Comparison of ENCODE assay signal across 8 cellular contexts in the genomic region with DNA sequence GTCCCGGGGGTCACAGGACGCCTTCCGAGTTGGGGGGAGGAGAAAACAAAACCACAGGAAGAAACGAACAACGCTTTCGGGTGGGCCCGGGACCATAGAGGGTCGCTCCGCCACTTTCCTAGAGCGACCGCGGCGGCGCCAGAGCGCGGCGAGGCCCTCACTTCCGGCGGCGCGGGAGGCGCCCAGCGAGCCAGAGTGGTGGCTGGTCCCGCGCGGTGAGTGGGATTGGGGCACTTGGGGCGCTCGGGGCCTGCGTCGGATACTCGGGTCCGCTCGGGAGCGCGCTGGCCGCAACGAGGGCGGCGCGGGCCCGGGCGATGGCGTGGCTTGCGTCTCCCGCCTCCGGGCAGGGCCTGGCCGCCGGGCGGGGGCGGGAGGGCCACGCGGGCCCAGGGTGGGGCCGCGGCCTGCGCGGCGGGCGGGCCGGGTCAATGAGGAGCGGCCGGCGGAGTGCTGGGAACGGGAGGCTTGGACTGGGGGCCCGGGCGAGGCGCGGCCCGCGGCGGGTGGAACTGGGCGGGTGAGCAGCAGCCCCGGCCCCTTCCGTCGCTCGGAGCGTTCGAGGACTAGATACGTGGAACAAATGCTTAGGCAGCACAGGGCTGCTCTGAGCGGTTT. TPM values are rescaled to one million over a fixed set of nuclear protein-coding genes. Genes with fewer than 3 reads are reported as not detected.
DNase-seq lines count a peak whose midpoint lies in the region; TF ChIP-seq lines count a peak whose summit lies in the region.

A gene (plus strand): TSS at position 160 of the 618 bp plus-strand sequence. CDS start 2,446 bp downstream, outside the sequence.

- H3K27me3 ChIP-seq in MM.1S (replicated peaks; ENCODE audit: insufficient read depth, low read length) (no peaks in the 10 kb centered on the region), mammary epithelial cell (ENCODE audit: insufficient read depth, low read length) (no peaks in the 10 kb centered on the region)

- H3K4me2 ChIP-seq in MM.1S (ENCODE audit: low read depth, low read length) = peak within 1 kb of the TSS; percentile 82
- H3K4me2 ChIP-seq in mammary epithelial cell (ENCODE audit: insufficient read depth, low read depth, low read length) = peak within 1 kb of the TSS; percentile 72

- H4K20me1 ChIP-seq in MM.1S (ENCODE audit: insufficient read depth, low read length) (no peaks in the 10 kb centered on the region), mammary epithelial cell (ENCODE audit: insufficient read depth, low read length) (no peaks in the 10 kb centered on the region)

- H3K79me2 ChIP-seq in MM.1S (ENCODE audit: low read length) (peaks cover 38% of the 10 kb centered on the region), mammary epithelial cell (ENCODE audit: insufficient read depth, low read length) (peaks cover 12% of the 10 kb centered on the region)

- TF ChIP-seq CTCF in GM12874 (IDR thresholded peaks at IDR 0.05; ENCODE audit: insufficient read depth, low read depth, low read length) (0 out of 2 replicates have a peak, but pooled peaks have one; percentile 19), MM.1S (IDR thresholded peaks at IDR 0.05; ENCODE audit: low read length) (no peak), VCaP (conservative IDR thresholded peaks at IDR 0.05) (no peak; the same call in 1 of the 2 replicates), mammary epithelial cell (conservative IDR thresholded peaks at IDR 0.05 in 1 of 2, IDR thresholded peaks at IDR 0.05 in 1 of 2; ENCODE audit: extremely low read depth in 1 of 2, insufficient read depth in 1 of 2, low read depth in 1 of 2, low read length in 2 of 2) (no peak)

- peaks cover 7% of the 10 kb centered on the region for H3K4me1 ChIP-seq in MM.1S (ENCODE audit: low read length)
- H3K4me1 ChIP-seq in mammary epithelial cell (ENCODE audit: insufficient read depth, low read length) = peaks cover 11% of the 10 kb centered on the region

- peak within 1 kb of the TSS; percentile 70 for H3K4me3 ChIP-seq in MM.1S (ENCODE audit: low read length)
- peak within 1 kb of the TSS; percentile 25 to 47 (median 42) for H3K4me3 ChIP-seq in mammary epithelial cell (replicated peaks in 1 of 3; ENCODE audit: insufficient read depth in 1 of 3, low read depth in 2 of 3, low read length in 3 of 3)

- H3K36me3 ChIP-seq in MM.1S (replicated peaks; ENCODE audit: insufficient read depth, low read length) (no peaks in the 10 kb centered on the region; the same call in none of the 2 replicates), mammary epithelial cell (ENCODE audit: insufficient read depth, low read length) (no peaks in the 10 kb centered on the region)

- H3K9me3 ChIP-seq in MM.1S (replicated peaks; ENCODE audit: insufficient read depth, low read length) (no peaks in the 10 kb centered on the region), mammary epithelial cell (replicated peaks; ENCODE audit: insufficient read depth, low read length) (peaks cover 6% of the 10 kb centered on the region)

- intact Hi-C loops in mammary epithelial cell (cut with micrococcal nuclease) = loop anchor here (5.0 kb wide), 1 partner anchor 1031 kb away; a partner anchor contains a TSS

- H3K9me2 ChIP-seq in MM.1S (replicated peaks; ENCODE audit: insufficient read depth, low read length) = no peaks in the 10 kb centered on the region

- 4% methylated on average over 4 of the region's 79 CpGs for WGBS in mammary epithelial cell (ENCODE audit: low coverage, missing lambda C conversion rate)

- in situ Hi-C loops in mammary epithelial cell (cut with MboI; ENCODE audit: low sequenced_read_pairs in 2 of 2) = no loop called here

- peaks cover 21% of the 10 kb centered on the region for H3F3A ChIP-seq in MM.1S (ENCODE audit: insufficient read depth, low read length)

- H2AFZ ChIP-seq in MM.1S (ENCODE audit: low read length) (peak within 1 kb of the TSS; percentile 91), mammary epithelial cell (ENCODE audit: low read depth, low read length) (peak within 1 kb of the TSS; percentile 94)

- BruUV-seq in mammary epithelial cell (replicated peaks; lab: Mats Ljungman, UMichigan) = no TSS peak

- CTCF ChIA-PET in mammary epithelial cell (lab: Charles Lee; ENCODE audit: low non-redundant PET) = interaction anchor here (1.0 kb wide), 1 partner anchor 20 kb away, joined by 4 read pairs; no protein-coding TSS in a partner anchor

- DNase-seq in HCEC 1CT (peak; percentile 46), MM.1S (peak; percentile 69), mammary epithelial cell (peak; percentile 44), inferior parietal cortex (ENCODE audit: extremely low spot score) (peak; percentile 66), NCI-H187 (lab: John Stamatoyannopoulos, UW) (no peak)
- peak in 2 of 3 donors; percentile 37 to 53 for DNase-seq in stimulated activated CD4-positive, alpha-beta T cell treated with anti-CD3 and anti-CD28 coated beads, Interleukin-12 subunit alpha, Interleukin-12 subunit beta, amount 100 ng/mL, for 48 hours (ENCODE audit: low read depth in 2 of 3, low spot score in 1 of 3)

- H3K9ac ChIP-seq in MM.1S (ENCODE audit: low read length) (peak within 1 kb of the TSS; percentile 78), mammary epithelial cell (ENCODE audit: insufficient read depth, low read length) (peak within 1 kb of the TSS; percentile 47)

- dilution Hi-C loops in mammary epithelial cell (cut with HindIII; ENCODE audit: low sequenced_read_pairs) = no loop called here

- H3K27ac ChIP-seq in MM.1S (ENCODE audit: low read length) = peak within 1 kb of the TSS; percentile 78
- H3K27ac ChIP-seq in VCaP = peak within 1 kb of the TSS; percentile 100
- H3K27ac ChIP-seq in mammary epithelial cell (ENCODE audit: insufficient read depth, low read depth, low read length) = peak within 1 kb of the TSS; percentile 65

RNA-seq across cellular contexts. Expression of the gene that starts here (rescaled TPM):
- total RNA-seq in mammary epithelial cell = 1 to 10 TPM; 7.2 to 7.7 TPM
- polyA plus RNA-seq in mammary epithelial cell = 2.7 TPM
- polyA minus RNA-seq in mammary epithelial cell = 1.9 TPM

Comparison
In these comparisons a context has a peak if more than half of its experiments do, and no peak if none do; other contexts are left out.
1. DNase-seq: peak in HCEC 1CT (single experiment), MM.1S (single experiment), mammary epithelial cell (single experiment), inferior parietal cortex (single experiment) and stimulated activated CD4-positive, alpha-beta T cell treated with anti-CD3 and anti-CD28 coated beads, Interleukin-12 subunit alpha, Interleukin-12 subunit beta, amount 100 ng/mL, for 48 hours (2 of 3); none in NCI-H187 (0 of 2).
2. Peak in every context shown above with its lines, with median percentiles within 50 percentile points of each other: H3K27ac ChIP-seq.